ENCODE assay signal across 1 cellular context in genomic region chr1:234975122-234975940, GRCh38.
TF ChIP-seq lines count a peak whose summit lies in the region.

No MANE protein-coding gene starts in this region.

TF ChIP-seq in H1, 55 proteins besides CTCF, POLR2A, EP300 and RAD21 (continued from another document):
- TF ChIP-seq CHD7 (IDR thresholded peaks at IDR 0.05; ENCODE audit: insufficient replicate concordance, low read length) (no peak), CHD2 (IDR thresholded peaks at IDR 0.05; ENCODE audit: low read length) (no peak), TBP (IDR thresholded peaks at IDR 0.05; ENCODE audit: low read depth, low read length) (no peak), FOSL1 (IDR thresholded peaks at IDR 0.05; ENCODE audit: insufficient read depth, low read depth, low read length) (no peak), BCL11A (IDR thresholded peaks at IDR 0.05; ENCODE audit: low read depth in 2 of 2, low read length in 2 of 2) (no peak), SUZ12 (IDR thresholded peaks at IDR 0.05; ENCODE audit: low read length) (no peak), EGR1 (IDR thresholded peaks at IDR 0.05; ENCODE audit: borderline replicate concordance, low read depth, low read length) (no peak), SIRT6 (IDR thresholded peaks at IDR 0.05; ENCODE audit: low read length) (no peak), GTF2F1 (IDR thresholded peaks at IDR 0.05; ENCODE audit: borderline replicate concordance, low read depth, low read length) (no peak), TEAD4 (IDR thresholded peaks at IDR 0.05; ENCODE audit: low read depth, low read length) (no peak), CREB1 (IDR thresholded peaks at IDR 0.05) (no peak), SP2 (IDR thresholded peaks at IDR 0.05; ENCODE audit: low read length) (no peak), RBBP5 (IDR thresholded peaks at IDR 0.05; ENCODE audit: borderline replicate concordance, low read depth, low read length) (no peak)
